ENCODE assay signal across 9 cellular contexts in the genomic region with DNA sequence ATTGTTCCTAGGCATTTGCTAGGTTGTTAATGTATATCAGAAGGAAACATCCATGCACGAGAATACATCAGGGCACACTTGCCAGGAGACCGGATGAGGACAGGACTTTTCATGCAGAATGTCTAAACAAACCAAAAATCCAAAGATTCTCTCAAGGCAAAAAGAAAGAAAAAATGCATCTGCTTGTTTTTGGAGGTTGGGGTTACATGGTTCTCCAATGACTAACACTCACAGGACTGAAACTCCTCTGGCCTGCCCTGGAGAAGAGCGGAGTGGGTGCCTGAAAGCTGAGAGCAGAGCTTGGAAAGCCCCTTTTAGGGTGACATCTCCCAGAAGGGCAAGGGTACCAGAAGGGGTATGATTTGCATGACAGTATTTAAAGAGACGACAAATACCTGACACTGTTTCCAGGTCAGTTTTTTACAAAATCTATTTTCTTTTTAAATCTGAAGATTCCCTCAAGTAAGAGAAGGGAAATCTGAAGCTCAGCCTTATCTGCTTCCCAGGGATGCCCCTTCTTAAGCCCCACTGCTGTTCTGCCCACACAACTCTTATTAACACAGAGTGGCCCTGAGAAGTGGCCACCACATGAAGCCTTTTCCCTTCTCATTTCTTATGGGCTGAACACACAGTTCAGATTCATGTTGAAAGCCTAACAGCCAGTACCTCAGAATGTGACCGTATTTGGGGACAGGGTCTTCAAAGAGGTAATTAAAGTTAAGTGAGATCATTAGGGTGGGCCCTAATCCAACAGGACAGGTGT.
DNase-seq lines count a peak whose midpoint lies in the region; ATAC-seq and TF ChIP-seq lines count a peak whose summit lies in the region.
"Had no signal": no experiment of that assay in that cellular context is flagged by ENCODE, and none has a peak within 500 bp of the region (broad histone marks: within the 10 kb centered on the region; RNA-seq: fewer than 3 reads in every experiment).

No MANE protein-coding gene starts in this region.

- TF ChIP-seq CTCF in activated B cell treated with CpG ODN at 0.5 μM for 24 hours (IDR thresholded peaks at IDR 0.05): no peak

- H3K36me3 Mint-ChIP-seq in activated CD4-positive, alpha-beta memory T cell treated with anti-CD3 and anti-CD28 coated beads for 36 hours: peaks cover 30% of the 10 kb centered on the region
- peaks cover 26% of the 10 kb centered on the region for H3K36me3 Mint-ChIP-seq in activated CD4-positive, alpha-beta memory T cell treated with anti-CD3 and anti-CD28 coated beads, Interleukin-2, amount 10 ng/mL, durations not matched to agents 7 days and 5 days (ENCODE audit: low read depth)
- peaks cover 6% of the 10 kb centered on the region for H3K36me3 Mint-ChIP-seq in activated B cell treated with CpG ODN at 0.5 μM for 24 hours (ENCODE audit: low read depth)

- H3K9me3 Mint-ChIP-seq in activated CD4-positive, alpha-beta memory T cell treated with anti-CD3 and anti-CD28 coated beads for 36 hours: no peaks in the 10 kb centered on the region
- no peaks in the 10 kb centered on the region for H3K9me3 Mint-ChIP-seq in activated CD4-positive, alpha-beta memory T cell treated with anti-CD3 and anti-CD28 coated beads, Interleukin-2, amount 10 ng/mL, durations not matched to agents 7 days and 5 days
- no peaks in the 10 kb centered on the region for H3K9me3 Mint-ChIP-seq in activated B cell treated with CpG ODN at 0.5 μM for 24 hours

- ATAC-seq in HG02870 (IDR thresholded peaks at IDR 0.05; ENCODE audit: unreplicated experiment) (peak; percentile 72), activated B cell treated with CpG ODN at 0.5 μM for 24 hours (ENCODE audit: low read depth) (peak; percentile 95)

- intact Hi-C loops in activated CD4-positive, alpha-beta memory T cell treated with anti-CD3 and anti-CD28 coated beads for 36 hours (cut with micrococcal nuclease): loop anchor here (10.0 kb wide), 2 partner anchors 164 to 464 kb away; no protein-coding TSS in a partner anchor
- intact Hi-C loops in activated B cell treated with CpG ODN at 0.5 μM for 24 hours (cut with micrococcal nuclease): loop anchor here (1.0 kb wide), 1 partner anchor 11 kb away; no protein-coding TSS in a partner anchor

- peak overlapping the region; percentile 49 for H3K27ac Mint-ChIP-seq in activated CD4-positive, alpha-beta memory T cell treated with anti-CD3 and anti-CD28 coated beads for 36 hours
- no peak overlapping the region for H3K27ac Mint-ChIP-seq in activated CD4-positive, alpha-beta memory T cell treated with anti-CD3 and anti-CD28 coated beads, Interleukin-2, amount 10 ng/mL, durations not matched to agents 7 days and 5 days
- H3K27ac Mint-ChIP-seq in activated B cell treated with CpG ODN at 0.5 μM for 24 hours: peak overlapping the region; percentile 79

- CTCF ChIA-PET in activated CD4-positive, alpha-beta memory T cell treated with anti-CD3 and anti-CD28 coated beads for 36 hours (lab: Charles Lee): no interaction called here
- CTCF ChIA-PET in activated CD4-positive, alpha-beta memory T cell treated with anti-CD3 and anti-CD28 coated beads, Interleukin-2, amount 10 ng/mL, durations not matched to agents 7 days and 5 days (lab: Charles Lee): no interaction called here
- CTCF ChIA-PET in activated B cell treated with CpG ODN at 0.5 μM for 24 hours (lab: Charles Lee): interaction anchor here (1.7 kb wide), 1 partner anchor 66 kb away, joined by 5 read pairs; no protein-coding TSS in a partner anchor

- no peak overlapping the region for H3K4me3 Mint-ChIP-seq in activated CD4-positive, alpha-beta memory T cell treated with anti-CD3 and anti-CD28 coated beads for 36 hours
- no peak overlapping the region for H3K4me3 Mint-ChIP-seq in activated CD4-positive, alpha-beta memory T cell treated with anti-CD3 and anti-CD28 coated beads, Interleukin-2, amount 10 ng/mL, durations not matched to agents 7 days and 5 days
- peak overlapping the region; percentile 9 for H3K4me3 Mint-ChIP-seq in activated B cell treated with CpG ODN at 0.5 μM for 24 hours

- H3K27me3 Mint-ChIP-seq in activated CD4-positive, alpha-beta memory T cell treated with anti-CD3 and anti-CD28 coated beads for 36 hours: no peaks in the 10 kb centered on the region
- no peaks in the 10 kb centered on the region for H3K27me3 Mint-ChIP-seq in activated CD4-positive, alpha-beta memory T cell treated with anti-CD3 and anti-CD28 coated beads, Interleukin-2, amount 10 ng/mL, durations not matched to agents 7 days and 5 days
- H3K27me3 Mint-ChIP-seq in activated B cell treated with CpG ODN at 0.5 μM for 24 hours: no peaks in the 10 kb centered on the region

- peak; percentile 50 for DNase-seq in activated CD4-positive, alpha-beta memory T cell treated with anti-CD3 and anti-CD28 coated beads for 36 hours
- no peak for DNase-seq in activated CD4-positive, alpha-beta memory T cell treated with anti-CD3 and anti-CD28 coated beads, Interleukin-2, amount 10 ng/mL, durations not matched to agents 7 days and 5 days
- DNase-seq in activated B cell treated with CpG ODN at 0.5 μM for 24 hours: peak; percentile 16
- DNase-seq in stimulated activated CD4-positive, alpha-beta T cell treated with anti-CD3 and anti-CD28 coated beads, Interleukin-4, amount 100 ng/mL, for 24 hours: peak; percentile 16
- no peak for DNase-seq in CD1c-positive myeloid dendritic cell (ENCODE audit: extremely low spot score)
- DNase-seq in dermis blood vessel endothelial cell: no peak
- DNase-seq in NCI-H2107 treated with DMSO at 0.1 percent for 48 hours (lab: John Stamatoyannopoulos, UW; ENCODE audit: unreplicated experiment): no peak
- DNase-seq: mesendoderm had no signal

- POLR2A ChIA-PET in activated CD4-positive, alpha-beta memory T cell treated with anti-CD3 and anti-CD28 coated beads for 36 hours (lab: Charles Lee): no interaction called here
- POLR2A ChIA-PET in activated CD4-positive, alpha-beta memory T cell treated with anti-CD3 and anti-CD28 coated beads, Interleukin-2, amount 10 ng/mL, durations not matched to agents 7 days and 5 days (lab: Charles Lee): no interaction called here
- POLR2A ChIA-PET in activated B cell treated with CpG ODN at 0.5 μM for 24 hours (lab: Charles Lee): interaction anchor here (1.5 kb wide), 1 partner anchor 10 kb away, joined by 3 read pairs; no protein-coding TSS in a partner anchor

- H3K4me1 Mint-ChIP-seq in activated CD4-positive, alpha-beta memory T cell treated with anti-CD3 and anti-CD28 coated beads for 36 hours (ENCODE audit: low read depth): peaks cover 19% of the 10 kb centered on the region
- peaks cover 9% of the 10 kb centered on the region for H3K4me1 Mint-ChIP-seq in activated CD4-positive, alpha-beta memory T cell treated with anti-CD3 and anti-CD28 coated beads, Interleukin-2, amount 10 ng/mL, durations not matched to agents 7 days and 5 days
- peaks cover 31% of the 10 kb centered on the region for H3K4me1 Mint-ChIP-seq in activated B cell treated with CpG ODN at 0.5 μM for 24 hours

Comparison
In these comparisons a context has a peak if more than half of its experiments do, and no peak if none do; other contexts are left out.
1. DNase-seq: peak in activated CD4-positive, alpha-beta memory T cell treated with anti-CD3 and anti-CD28 coated beads for 36 hours (single experiment), activated B cell treated with CpG ODN at 0.5 μM for 24 hours (single experiment) and stimulated activated CD4-positive, alpha-beta T cell treated with anti-CD3 and anti-CD28 coated beads, Interleukin-4, amount 100 ng/mL, for 24 hours (single experiment); none in activated CD4-positive, alpha-beta memory T cell treated with anti-CD3 and anti-CD28 coated beads, Interleukin-2, amount 10 ng/mL, durations not matched to agents 7 days and 5 days (single experiment), CD1c-positive myeloid dendritic cell (single experiment), dermis blood vessel endothelial cell (single experiment) and NCI-H2107 treated with DMSO at 0.1 percent for 48 hours (single experiment).